Comparison of ENCODE assay signal across 1 cellular context in genomic region chr14:103128631-103129300, GRCh38.
TF ChIP-seq lines count a peak whose summit lies in the region.

No MANE protein-coding gene starts in this region.

TF ChIP-seq in SK-N-SH, 30 proteins besides CTCF, POLR2A, EP300 and RAD21 (continued from another document):
- TF ChIP-seq MXI1 (IDR thresholded peaks at IDR 0.05; ENCODE audit: low read depth, low read length) (no peak), POLR2AphosphoS5 (IDR thresholded peaks at IDR 0.05; ENCODE audit: low read depth, low read length) (no peak), FOSL2 (IDR thresholded peaks at IDR 0.05; ENCODE audit: borderline replicate concordance, low read depth) (no peak; the same call in 1 of the 2 replicates)
